27 cellular contexts compared by ENCODE assay signal in the genomic region with DNA sequence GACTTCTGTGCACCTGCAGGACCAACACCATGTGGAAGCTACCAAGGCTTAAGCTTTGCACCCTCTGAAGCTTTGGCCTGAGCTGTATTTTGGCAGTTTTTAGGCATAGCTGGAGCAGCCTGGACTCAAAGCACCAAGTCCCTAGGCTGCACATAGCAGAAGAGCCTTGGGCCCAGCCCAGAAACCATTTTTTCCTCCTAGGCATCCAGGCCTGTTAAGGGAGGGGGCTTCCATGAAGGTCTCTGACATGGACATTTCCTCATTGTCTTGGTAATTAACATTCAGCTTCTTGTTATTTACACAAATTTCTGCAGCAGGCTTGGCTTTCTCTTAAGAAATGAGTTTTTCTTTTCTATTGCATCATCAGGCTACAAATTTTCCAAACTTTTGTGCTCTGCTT.
"Had no signal": no experiment of that assay in that cellular context is flagged by ENCODE, and none has a peak within 500 bp of the region (broad histone marks: within the 10 kb centered on the region; RNA-seq: fewer than 3 reads in every experiment).

No MANE protein-coding gene starts in this region.

- H3K27me3 ChIP-seq: foreskin keratinocyte, gastroesophageal sphincter, heart left ventricle, hepatocyte, left lung, ovary, sigmoid colon, stomach, testis, tibial artery had no signal

- H3K4me2 ChIP-seq: hepatocyte had no signal

- H3K4me3 ChIP-seq: gastroesophageal sphincter, heart left ventricle, hepatocyte, left lung, ovary, psoas muscle, sigmoid colon, stomach, testis, tibial artery had no signal

- H3K9me3 ChIP-seq: ovary, psoas muscle, testis had no signal

- H3K4me1 ChIP-seq: foreskin keratinocyte, gastroesophageal sphincter, heart left ventricle, left lung, psoas muscle, stomach, testis, tibial artery had no signal

- H3K36me3 ChIP-seq: gastroesophageal sphincter, heart left ventricle, left lung, ovary, sigmoid colon, stomach, tibial artery had no signal

- ATAC-seq: esophagus mucosa; foreskin keratinocyte; gastroesophageal sphincter; heart left ventricle; left cardiac atrium; left lung; naive thymus-derived CD8-positive, alpha-beta T cell; psoas muscle; right cardiac atrium; stimulated activated effector memory CD8-positive, alpha-beta T cell treated with anti-CD3 and anti-CD28 coated beads, Interleukin-12 subunit alpha, Interleukin-12 subunit beta, amount 100 ng/mL, for 72 hours had no signal

- H3K79me2 ChIP-seq: hepatocyte had no signal

- FAIRE-seq: islet of Langerhans had no signal

- H3K27ac ChIP-seq: epithelial cell of prostate, foreskin keratinocyte, gastroesophageal sphincter, heart left ventricle, hepatocyte, left lung, ovary, psoas muscle, sigmoid colon, stomach, testis, tibial artery had no signal

- DNase-seq: cortex of kidney; effector CD4-positive, alpha-beta T cell; foreskin keratinocyte; heart left ventricle; left cardiac atrium; left lung; mesenchymal stem cell; naive thymus-derived CD8-positive, alpha-beta T cell; nephron progenitor cell; nucleus accumbens; ovary; posterior cingulate gyrus; psoas muscle; right cardiac atrium; sigmoid colon; stimulated activated CD4-positive, alpha-beta T cell treated with anti-CD3 and anti-CD28 coated beads, Interleukin-2, amount 100 ng/mL, for 24 hours; stimulated activated CD4-positive, alpha-beta T cell treated with anti-CD3 and anti-CD28 coated beads, Interleukin-4, amount 100 ng/mL, for 24 hours; stimulated activated naive CD4-positive, alpha-beta T cell treated with Interleukin-2 at 50 U/mL for 16 hours; stomach; testis; tibial artery had no signal
